Comparison of ENCODE assay signal across 27 cellular contexts in the genomic region with DNA sequence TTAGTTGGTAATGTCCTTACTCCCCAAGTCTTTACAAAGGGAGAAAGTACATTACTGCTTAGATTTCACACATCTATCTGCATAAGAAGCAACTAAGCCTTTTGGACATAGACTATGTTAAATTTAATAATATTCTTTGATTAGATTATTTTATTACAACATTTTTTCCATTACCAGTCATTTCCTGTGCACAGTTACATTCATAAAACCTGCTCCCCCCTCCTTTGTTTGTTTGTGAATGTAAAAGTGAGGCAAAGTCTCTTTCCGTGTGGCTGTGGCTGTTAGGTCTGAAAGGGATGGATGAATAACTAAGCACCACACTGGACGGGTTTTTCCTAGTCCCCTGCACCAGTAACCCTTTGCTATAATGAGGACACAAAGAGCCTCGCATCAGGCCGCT. TPM values are rescaled to one million over a fixed set of nuclear protein-coding genes. Genes with fewer than 3 reads are reported as not detected.
A peak's percentile ranks its signal among the peaks of the same experiment; 100 is the strongest.
DNase-seq lines count a peak whose midpoint lies in the region; ATAC-seq and TF ChIP-seq lines count a peak whose summit lies in the region.
"Had no signal": no experiment of that assay in that cellular context is flagged by ENCODE, and none has a peak within 500 bp of the region (broad histone marks: within the 10 kb centered on the region; RNA-seq: fewer than 3 reads in every experiment).

No MANE protein-coding gene starts in this region.

- H3K36me3 ChIP-seq in ACC112 (ENCODE audit: insufficient read depth, low read length), result peaks cover 10% of the 10 kb centered on the region; the same call in 1 of the 2 replicates
- H3K36me3 ChIP-seq: brain microvascular endothelial cell had no signal

- no peaks in the 10 kb centered on the region for H3K9me3 Mint-ChIP-seq in HFFc6
- H3K9me3 Mint-ChIP-seq in naive thymus-derived CD8-positive, alpha-beta T cell, result no peaks in the 10 kb centered on the region
- H3K9me3 Mint-ChIP-seq: CD8-positive, alpha-beta memory T cell; H9; stimulated activated naive CD8-positive, alpha-beta T cell treated with anti-CD3 and anti-CD28 coated beads, Interleukin-15, Interleukin-2, amounts not matched to agents 100 ng/mL and 50 ng/mL, for 24 hours had no signal

- peaks cover 50% of the 10 kb centered on the region for H3K4me1 ChIP-seq in ACC112 (ENCODE audit: control insufficient read depth, insufficient read depth, low read length, unreplicated experiment)

- H3K27me3 ChIP-seq in ACC112 (ENCODE audit: insufficient read depth, low read length), result no peaks in the 10 kb centered on the region
- H3K27me3 ChIP-seq: brain microvascular endothelial cell, foreskin keratinocyte, heart right ventricle had no signal

- peaks cover 59% of the 10 kb centered on the region for H3K79me2 ChIP-seq in ACC112 (ENCODE audit: control insufficient read depth, insufficient read depth, low read length, unreplicated experiment)

- H3K4me3 ChIP-seq in ACC112 (ENCODE audit: low read depth, low read length), result peak overlapping the region; percentile 10; the same call in 1 of the 2 replicates
- H3K4me3 ChIP-seq: heart right ventricle, lung, skin epidermis had no signal

- H3K4me3 Mint-ChIP-seq in HFFc6, result peak overlapping the region; percentile 100
- no peak overlapping the region for H3K4me3 Mint-ChIP-seq in naive thymus-derived CD8-positive, alpha-beta T cell
- H3K4me3 Mint-ChIP-seq: CD8-positive, alpha-beta memory T cell; H9; stimulated activated naive CD8-positive, alpha-beta T cell treated with anti-CD3 and anti-CD28 coated beads, Interleukin-15, Interleukin-2, amounts not matched to agents 100 ng/mL and 50 ng/mL, for 24 hours had no signal

- TF ChIP-seq CTCF in HFFc6 (IDR thresholded peaks at IDR 0.05), result no peak

- no peak for ATAC-seq in naive thymus-derived CD8-positive, alpha-beta T cell
- ATAC-seq: foreskin keratinocyte, heart right ventricle had no signal

- peaks cover 61% of the 10 kb centered on the region for H3K4me1 Mint-ChIP-seq in HFFc6 (ENCODE audit: low read depth)
- H3K4me1 Mint-ChIP-seq in naive thymus-derived CD8-positive, alpha-beta T cell, result peaks cover 10 to 28% (median 20%) of the 10 kb centered on the region in 4 donors
- H3K4me1 Mint-ChIP-seq: H9 had no signal

- H2AFZ ChIP-seq in ACC112 (ENCODE audit: low read length, unreplicated experiment), result no peak overlapping the region

- H3K36me3 Mint-ChIP-seq in HFFc6 (ENCODE audit: low read depth), result peaks cover 35% of the 10 kb centered on the region
- peaks cover 0 to 27% (median 6%) of the 10 kb centered on the region in 3 donors for H3K36me3 Mint-ChIP-seq in naive thymus-derived CD8-positive, alpha-beta T cell

- DNase-seq in HFFc6, result no peak
- peak; percentile 54 for DNase-seq in dermis blood vessel endothelial cell
- no peak for DNase-seq in naive thymus-derived CD8-positive, alpha-beta T cell
- DNase-seq in NCI-H1417 (lab: John Stamatoyannopoulos, UW), result no peak
- no peak for DNase-seq in NCI-H2227 treated with DMSO at 0.1 percent for 48 hours (lab: John Stamatoyannopoulos, UW)
- no peak for DNase-seq in stimulated activated CD4-positive, alpha-beta T cell treated with anti-CD3 and anti-CD28 coated beads, Interleukin-1b, Interleukin-23, amount 100 ng/mL, for 48 hours
- DNase-seq in HT-29 (ENCODE audit: low spot score), result no peak
- DNase-seq: activated CD4-positive, alpha-beta T cell treated with anti-CD3 and anti-CD28 coated beads for 4 hours; activated effector memory CD4-positive, alpha-beta T cell treated with Interleukin-2 at 50 U/mL for 16 hours; activated T-cell treated with anti-CD3 and anti-CD28 coated beads for 4 hours; AML-193; brain microvascular endothelial cell; CD8-positive, alpha-beta memory T cell; effector CD4-positive, alpha-beta T cell; foreskin keratinocyte; GF-D8; H9; heart right ventricle; NCI-H524; T-helper 9 cell had no signal

- peak overlapping the region; percentile 99 for H3K27ac Mint-ChIP-seq in HFFc6
- H3K27ac Mint-ChIP-seq in naive thymus-derived CD8-positive, alpha-beta T cell, result peak overlapping the region in 6 of 10 donors; percentile 5 to 79 (median 58)
- H3K27ac Mint-ChIP-seq: H9; stimulated activated naive CD8-positive, alpha-beta T cell treated with anti-CD3 and anti-CD28 coated beads, Interleukin-15, Interleukin-2, amounts not matched to agents 100 ng/mL and 50 ng/mL, for 24 hours had no signal

- H3K27me3 Mint-ChIP-seq in HFFc6 (ENCODE audit: insufficient read depth), result no peaks in the 10 kb centered on the region
- H3K27me3 Mint-ChIP-seq in naive thymus-derived CD8-positive, alpha-beta T cell, result no peaks in the 10 kb centered on the region
- H3K27me3 Mint-ChIP-seq: CD8-positive, alpha-beta memory T cell; stimulated activated naive CD8-positive, alpha-beta T cell treated with anti-CD3 and anti-CD28 coated beads, Interleukin-15, Interleukin-2, amounts not matched to agents 100 ng/mL and 50 ng/mL, for 24 hours had no signal

- POLR2A ChIA-PET in naive thymus-derived CD8-positive, alpha-beta T cell (lab: Charles Lee), result interaction anchor here (1.4 kb wide), 1 partner anchor 8 kb away, joined by 3 read pairs; no protein-coding TSS in a partner anchor

- H3K27ac ChIP-seq in ACC112 (ENCODE audit: low read depth, low read length), result no peak overlapping the region
- H3K27ac ChIP-seq: brain microvascular endothelial cell, epithelial cell of prostate, foreskin keratinocyte, neutrophil, VCaP had no signal

RNA-seq across cellular contexts. Expression of gene PTGR3, which starts 9.6 kb away (rescaled TPM):
- total RNA-seq in HFFc6 (2021; fragmentation: NEBNext Ultra II Directional; extraction: Animal tissue kit (Norgen Biotek cat#: 25700)), result 10 to 100 TPM; 37.9 to 47.5 (median 41.8) TPM
- total RNA-seq in dermis blood vessel endothelial cell, result 21.1 and 23.0 TPM in 2 replicates
- 10 to 100 TPM; 34.7 to 35.1 TPM for total RNA-seq in naive thymus-derived CD8-positive, alpha-beta T cell
- polyA plus RNA-seq in naive thymus-derived CD8-positive, alpha-beta T cell, result 10 to 100 TPM; 14.7 to 28.5 (median 19.6) TPM
- total RNA-seq in HT-29 (2014; rRNA removed; shearing (Covaris generic)), result 7.0 and 16.1 TPM in 2 replicates

RNA-seq across cellular contexts. Expression of gene TSHZ1, which starts 11.3 kb away (rescaled TPM):
- 10 to 100 TPM; 18.6 to 25.0 (median 23.3) TPM for total RNA-seq in HFFc6 (2021; fragmentation: NEBNext Ultra II Directional; extraction: Animal tissue kit (Norgen Biotek cat#: 25700))
- total RNA-seq in dermis blood vessel endothelial cell, result 10.0 and 15.0 TPM in 2 replicates
- 10 to 100 TPM; 32.8 to 33.6 TPM for total RNA-seq in naive thymus-derived CD8-positive, alpha-beta T cell
- polyA plus RNA-seq in naive thymus-derived CD8-positive, alpha-beta T cell, result 1 to 10 TPM; 2.8 to 7.1 (median 3.7) TPM
- 7.5 and 8.1 TPM in 2 replicates for total RNA-seq in HT-29 (2014; rRNA removed; shearing (Covaris generic))
